18 cellular contexts compared by ENCODE assay signal in the genomic region with DNA sequence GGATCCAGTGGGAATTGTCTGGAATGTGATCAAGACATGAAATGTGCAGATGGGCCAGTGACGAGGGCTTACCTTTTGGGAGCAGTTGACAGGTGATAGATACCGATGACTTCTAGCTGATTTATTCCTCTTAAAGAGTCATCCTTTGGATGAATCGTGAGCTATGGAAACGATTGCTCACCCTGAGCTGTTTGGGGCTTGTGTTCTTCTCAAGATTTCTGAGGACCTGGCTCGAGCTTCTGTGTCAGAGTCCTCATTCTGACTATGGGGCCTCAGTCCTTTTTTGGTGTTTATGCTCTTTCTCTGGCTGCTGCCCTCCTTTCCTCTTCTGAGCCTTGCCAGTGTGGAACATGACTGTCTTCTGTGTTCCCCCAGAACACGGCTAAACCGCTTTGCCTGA. TPM values are rescaled to one million over a fixed set of nuclear protein-coding genes. Genes with fewer than 3 reads are reported as not detected.
A peak's percentile ranks its signal among the peaks of the same experiment; 100 is the strongest.
DNase-seq lines count a peak whose midpoint lies in the region; ATAC-seq, FAIRE-seq and TF ChIP-seq lines count a peak whose summit lies in the region.
"Had no signal": no experiment of that assay in that cellular context is flagged by ENCODE, and none has a peak within 500 bp of the region (broad histone marks: within the 10 kb centered on the region; RNA-seq: fewer than 3 reads in every experiment).

No MANE protein-coding gene starts in this region.

- no peaks in the 10 kb centered on the region for H3K9me3 ChIP-seq in H1 (ENCODE audit: insufficient read depth in 2 of 2, low read depth in 1 of 2, low read length in 1 of 2)
- H3K9me3 ChIP-seq: HAP-1, mucosa of descending colon had no signal

- H3K9ac ChIP-seq in H1 (replicated peaks in 1 of 4; ENCODE audit: extremely low read depth in 1 of 4, low read depth in 3 of 4, low read length in 3 of 4), result no peak overlapping the region

- no peak overlapping the region for H2BK20ac ChIP-seq in H1 (ENCODE audit: low read length)

- 0 out of 2 replicates have a peak overlapping the region, but pooled peaks have one; percentile 18 for H2BK15ac ChIP-seq in H1 (ENCODE audit: low read length)

- no peaks in the 10 kb centered on the region for H4K20me1 ChIP-seq in H1 (replicated peaks in 1 of 2; ENCODE audit: control insufficient read depth in 1 of 2, insufficient read depth in 2 of 2, low read length in 2 of 2)

- no peak overlapping the region for H4K8ac ChIP-seq in H1 (ENCODE audit: extremely low read depth, insufficient read depth, low read length)

- no peaks in the 10 kb centered on the region for H3K27me3 ChIP-seq in H1 (replicated peaks in 1 of 4; ENCODE audit: control insufficient read depth in 3 of 4, extremely low read depth in 1 of 4, insufficient read depth in 3 of 4, low read length in 3 of 4)

- H2BK12ac ChIP-seq in H1 (ENCODE audit: low read depth, low read length), result no peak overlapping the region

- no peaks in the 10 kb centered on the region for H3K4me1 ChIP-seq in H1 (replicated peaks in 1 of 4; ENCODE audit: control insufficient read depth in 3 of 4, insufficient read depth in 4 of 4, low read length in 3 of 4)
- H3K4me1 ChIP-seq: HAP-1 had no signal

- H3K79me2 ChIP-seq in H1 (ENCODE audit: control insufficient read depth in 1 of 2, insufficient read depth in 2 of 2, low read length in 2 of 2), result no peaks in the 10 kb centered on the region

- H3K18ac ChIP-seq in H1 (ENCODE audit: extremely low read depth, low read length), result no peak overlapping the region

- H3K4ac ChIP-seq in H1 (replicated peaks; ENCODE audit: insufficient read length, low read depth, low read length), result no peak overlapping the region

- H3K23ac ChIP-seq in H1 (ENCODE audit: insufficient read length), result no peak overlapping the region

- H4K5ac ChIP-seq in H1 (ENCODE audit: insufficient read length, low read depth, low read length), result no peak overlapping the region

- 89% methylated on average over 7 of the region's 7 CpGs; no CpG with 5 or more reads in 1 of the 2 experiments for WGBS in H1 (ENCODE audit: extremely low coverage in 1 of 2, insufficient coverage in 1 of 2, insufficient read length in 1 of 2, insufficient replicate concordance in 2 of 2, low coverage in 1 of 2, low lambda C conversion rate in 2 of 2, missing lambda C conversion rate in 1 of 2), 2 experiments

- no peak for TF ChIP-seq POLR2A in H1 (IDR thresholded peaks at IDR 0.05; ENCODE audit: control extremely low read depth in 1 of 2, low read depth in 2 of 2, low read length in 2 of 2)

- H3K27ac ChIP-seq in H1 (ENCODE audit: low read depth, low read length), result no peak overlapping the region

- DNase-seq in stimulated activated CD4-positive, alpha-beta T cell treated with anti-CD3 and anti-CD28 coated beads, Interleukin-1b, Interleukin-23, amount 100 ng/mL, for 48 hours, result peak; percentile 65
- DNase-seq in stimulated activated CD4-positive, alpha-beta T cell treated with anti-CD3 and anti-CD28 coated beads, Interleukin-4, amount 100 ng/mL, for 1 hour, result no peak
- DNase-seq in RKO (ENCODE audit: low spot score), result peak; percentile 19
- DNase-seq in H1 (ENCODE audit: low read depth in 1 of 2, low spot score in 2 of 2), result no peak
- DNase-seq in cerebellar cortex (ENCODE audit: low spot score), result no peak
- no peak for DNase-seq in DMS153 (lab: John Stamatoyannopoulos, UW)
- DNase-seq: amygdala, dermis blood vessel endothelial cell, DMS79 treated with DMSO at 0.1 percent for 48 hours, Karpas-422, left ventricle myocardium superior, mucosa of descending colon, NCI-H1105 treated with DMSO at 0.1 percent for 48 hours, NCI-H2081 treated with DMSO at 0.1 percent for 48 hours, NCI-H510A treated with DMSO at 0.1 percent for 48 hours had no signal

- H4K91ac ChIP-seq in H1 (replicated peaks; ENCODE audit: insufficient read length, low read length), result no peak overlapping the region

- no peak for ATAC-seq in GM18861 (IDR thresholded peaks at IDR 0.05; ENCODE audit: unreplicated experiment)
- ATAC-seq: left ventricle myocardium superior, mucosa of descending colon had no signal

- no peak overlapping the region for H3K14ac ChIP-seq in H1 (ENCODE audit: insufficient read length)

- H2BK120ac ChIP-seq in H1 (replicated peaks; ENCODE audit: low read depth, low read length), result no peak overlapping the region

- no peak overlapping the region for H2AK5ac ChIP-seq in H1 (ENCODE audit: low read depth, low read length)

- CTCF ChIA-PET in H1 (lab: Charles Lee; ENCODE audit: partially characterized antibody), result interaction anchor here (2.7 to 3.9 kb wide), 2 partner anchors 8 to 15 kb away, joined by 8 to 9 read pairs; no protein-coding TSS in a partner anchor

- TF ChIP-seq RAD21 in H1 (IDR thresholded peaks at IDR 0.05 in 1 of 2, conservative IDR thresholded peaks at IDR 0.05 in 1 of 2; ENCODE audit: low read depth in 2 of 2, low read length in 2 of 2), result no peak

- no peaks in the 10 kb centered on the region for H3K79me1 ChIP-seq in H1 (ENCODE audit: low read depth, low read length)

- H2AFZ ChIP-seq in H1 (ENCODE audit: low read length), result no peak overlapping the region

- no peaks in the 10 kb centered on the region for H3K23me2 ChIP-seq in H1 (ENCODE audit: low read depth, low read length)

- H3K4me3 ChIP-seq in H1 (ENCODE audit: extremely low read depth in 1 of 4, insufficient read depth in 2 of 4, low read depth in 3 of 4, low read length in 4 of 4), result no peak overlapping the region
- H3K4me3 ChIP-seq: HAP-1, mucosa of descending colon had no signal

- H3K4me2 ChIP-seq in H1 (ENCODE audit: insufficient read depth in 1 of 2, low read depth in 2 of 2, low read length in 2 of 2), result no peak overlapping the region

- POLR2A ChIA-PET in H1 (lab: Charles Lee; ENCODE audit: partially characterized antibody), result no interaction called here

- TF ChIP-seq CTCF in H1 (IDR thresholded peaks at IDR 0.05; ENCODE audit: control extremely low read depth in 1 of 3, insufficient read depth in 1 of 3, low read depth in 1 of 3, low read length in 3 of 3), result no peak

- H3K56ac ChIP-seq in H1 (replicated peaks; ENCODE audit: insufficient read length, low read depth, low read length), result no peak overlapping the region

- no peak overlapping the region for H2BK5ac ChIP-seq in H1 (ENCODE audit: low read depth, low read length)

- no peaks in the 10 kb centered on the region for H3K36me3 ChIP-seq in H1 (ENCODE audit: control insufficient read depth in 2 of 4, insufficient read depth in 4 of 4, low read length in 3 of 4)
- H3K36me3 ChIP-seq: HAP-1 had no signal

- no peak for FAIRE-seq in H1 (lab: Jason Lieb, UNC)
- FAIRE-seq: endothelial cell of umbilical vein had no signal

- TF ChIP-seq EP300 in H1 (IDR thresholded peaks at IDR 0.05; ENCODE audit: borderline replicate concordance in 1 of 2, low read depth in 2 of 2, low read length in 2 of 2), result no peak

TF ChIP-seq in H1, 55 proteins besides CTCF, POLR2A, EP300 and RAD21:
- TF ChIP-seq CBX8 (IDR thresholded peaks at IDR 0.05; ENCODE audit: borderline replicate concordance, low read depth, low read length), result no peak
- TF ChIP-seq CREB1 (IDR thresholded peaks at IDR 0.05), result no peak
- no peak for TF ChIP-seq HDAC2 (IDR thresholded peaks at IDR 0.05; ENCODE audit: borderline replicate concordance in 1 of 2, low read depth in 2 of 2, low read length in 2 of 2)
- no peak for TF ChIP-seq NRF1 (IDR thresholded peaks at IDR 0.05; ENCODE audit: low read depth, low read length)
- TF ChIP-seq SUZ12 (IDR thresholded peaks at IDR 0.05; ENCODE audit: low read length), result no peak
- no peak for TF ChIP-seq SRF (IDR thresholded peaks at IDR 0.05; ENCODE audit: low read depth, low read length)
- no peak for TF ChIP-seq ASH2L (IDR thresholded peaks at IDR 0.05; ENCODE audit: low read length)

RNA-seq across cellular contexts. Expression of gene AMPD3, which starts 11.9 kb away (rescaled TPM):
- 5.2 and 6.3 TPM in 2 replicates for total RNA-seq in H1 (2021; fragmentation: NEBNext Ultra II Directional; extraction: Animal tissue kit (Norgen Biotek cat#: 25700))
- polyA plus RNA-seq in H1 (2011; rRNA removed), result 4.0 and 10.9 TPM in 2 replicates
- 3.2 TPM for polyA plus RNA-seq in H1 (2011; cell fraction: cytosol; rRNA removed)
- 12.0 TPM for polyA plus RNA-seq in H1 (2011; cell fraction: nucleus; rRNA removed)
- 2.7 to 4.5 TPM (median 3.3 TPM) in 4 replicates for polyA plus RNA-seq in H1 (2012, experiment 1 of 2)
- 1.6 TPM for polyA plus RNA-seq in H1 (2012, experiment 2 of 2)
- 2.7 TPM for polyA plus RNA-seq in H1 (2013, experiment 1 of 2)
- polyA plus RNA-seq in H1 (2013, experiment 2 of 2), result 2.3 TPM
- 7.4 and 11.1 TPM in 2 replicates for polyA minus RNA-seq in H1 (2011; rRNA and poly(A)+ RNA removed)
- polyA minus RNA-seq in H1 (2011; cell fraction: cytosol; rRNA and poly(A)+ RNA removed), result 2.5 TPM
- polyA minus RNA-seq in H1 (2011; cell fraction: nucleus; rRNA and poly(A)+ RNA removed), result 38.5 TPM

Comparison
In these comparisons a context has a peak if more than half of its experiments do, and no peak if none do; other contexts are left out.
1. DNase-seq: peak in stimulated activated CD4-positive, alpha-beta T cell treated with anti-CD3 and anti-CD28 coated beads, Interleukin-1b, Interleukin-23, amount 100 ng/mL, for 48 hours (single experiment) and RKO (single experiment); none in stimulated activated CD4-positive, alpha-beta T cell treated with anti-CD3 and anti-CD28 coated beads, Interleukin-4, amount 100 ng/mL, for 1 hour (single experiment), H1 (0 of 2), cerebellar cortex (single experiment) and DMS153 (single experiment).